18 cellular contexts compared by ENCODE assay signal in the genomic region with DNA sequence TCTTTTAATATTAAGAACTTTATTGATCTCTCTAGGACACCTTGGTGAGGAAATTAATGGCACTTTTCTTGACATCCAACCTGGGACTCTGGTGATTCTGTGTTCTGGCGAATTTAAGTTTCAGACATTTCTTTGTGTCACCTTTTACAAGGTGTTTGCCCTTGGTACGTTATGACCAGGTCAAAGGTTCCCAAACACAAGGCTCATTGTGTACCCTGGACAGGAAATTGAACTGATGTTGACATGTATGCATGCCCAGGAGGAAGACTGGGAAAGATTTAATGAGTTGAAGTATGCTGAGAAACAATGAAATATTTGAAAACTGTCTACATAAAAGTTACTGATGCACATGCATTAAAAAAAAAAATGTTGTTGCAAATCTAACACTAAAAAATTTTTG. TPM values are rescaled to one million over a fixed set of nuclear protein-coding genes. Genes with fewer than 3 reads are reported as not detected.
A peak's percentile ranks its signal among the peaks of the same experiment; 100 is the strongest.
DNase-seq lines count a peak whose midpoint lies in the region; ATAC-seq, FAIRE-seq and TF ChIP-seq lines count a peak whose summit lies in the region.
"Had no signal": no experiment of that assay in that cellular context is flagged by ENCODE, and none has a peak within 500 bp of the region (broad histone marks: within the 10 kb centered on the region; RNA-seq: fewer than 3 reads in every experiment).

No MANE protein-coding gene starts in this region.

- no peaks in the 10 kb centered on the region for H3K36me3 Mint-ChIP-seq in osteocyte (ENCODE audit: unreplicated experiment)

- H4K20me1 ChIP-seq in OCI-LY3 (ENCODE audit: insufficient read depth, low read length), result no peaks in the 10 kb centered on the region
- H4K20me1 ChIP-seq in keratinocyte (ENCODE audit: control insufficient read depth, extremely low read depth, insufficient read depth, low read length), result no peaks in the 10 kb centered on the region

- H2AFZ ChIP-seq in OCI-LY3 (ENCODE audit: low read depth, low read length) (no peak overlapping the region), keratinocyte (ENCODE audit: control insufficient read depth, low read length) (no peak overlapping the region)
- H2AFZ ChIP-seq: GM23338 had no signal

- H3K27me3 ChIP-seq in OCI-LY3 (ENCODE audit: low read depth, low read length) (no peaks in the 10 kb centered on the region), keratinocyte (ENCODE audit: control insufficient read depth, extremely low read depth, insufficient read depth, low read length) (no peaks in the 10 kb centered on the region), liver (ENCODE audit: control insufficient read depth in 4 of 4, insufficient read depth in 4 of 4, low read length in 3 of 4) (no peaks in the 10 kb centered on the region)

- DNase-seq in keratinocyte (ENCODE audit: low read depth, low spot score) (no peak), NCI-H2029 (lab: John Stamatoyannopoulos, UW) (no peak), osteocyte (ENCODE audit: extremely low spot score, unreplicated experiment) (no peak)
- DNase-seq: AML-193; Calu3; CD4-positive, alpha-beta T cell; DMS79 treated with DMSO at 0.1 percent for 48 hours; GF-D8; HFFc6 had no signal

- no peaks in the 10 kb centered on the region for H3K9me3 ChIP-seq in OCI-LY3 (ENCODE audit: insufficient read depth, low read length)
- no peaks in the 10 kb centered on the region for H3K9me3 ChIP-seq in keratinocyte (ENCODE audit: control insufficient read depth, low read depth, low read length)
- H3K9me3 ChIP-seq in liver (ENCODE audit: control insufficient read depth in 4 of 4, low read length in 3 of 4), result no peaks in the 10 kb centered on the region

- H3K4me3 Mint-ChIP-seq in osteocyte (ENCODE audit: unreplicated experiment), result no peak overlapping the region
- H3K4me3 Mint-ChIP-seq: CD4-positive, alpha-beta T cell; GM23338; HFFc6 had no signal

- no peak overlapping the region for H3K4me2 ChIP-seq in OCI-LY3 (ENCODE audit: low read length)
- no peak overlapping the region for H3K4me2 ChIP-seq in keratinocyte (ENCODE audit: control insufficient read depth, extremely low read depth, insufficient read depth, low read depth, low read length)
- H3K4me2 ChIP-seq: GM23338 had no signal

- no peak overlapping the region for H3K4me3 ChIP-seq in OCI-LY3 (ENCODE audit: low read length)
- H3K4me3 ChIP-seq in keratinocyte (ENCODE audit: control insufficient read depth in 2 of 3, extremely low read depth in 1 of 3, insufficient read depth in 2 of 3, low read depth in 1 of 3, low read length in 3 of 3), result no peak overlapping the region
- no peak overlapping the region for H3K4me3 ChIP-seq in liver (ENCODE audit: low read depth in 1 of 3, low read length in 3 of 3)
- H3K4me3 ChIP-seq: GM23338 had no signal

- H3K4me1 ChIP-seq in OCI-LY3 (ENCODE audit: low read length) (peaks cover 96% of the 10 kb centered on the region), keratinocyte (ENCODE audit: control insufficient read depth, extremely low read depth, insufficient read depth, low read length) (no peaks in the 10 kb centered on the region), liver (ENCODE audit: control insufficient read depth in 4 of 4, insufficient read depth in 4 of 4, low read length in 3 of 4) (peaks cover 0 to 31% (median 5%) of the 10 kb centered on the region in 4 donors)

- H3K9me1 ChIP-seq in keratinocyte (ENCODE audit: control insufficient read depth, extremely low read depth, insufficient read depth, low read length), result no peaks in the 10 kb centered on the region

- dilution Hi-C loops in keratinocyte (cut with MboI; ENCODE audit: extremely low pct_ligation_motif_present, low sequenced_read_pairs), result no loop called here

- H3K9me3 Mint-ChIP-seq in osteocyte (ENCODE audit: unreplicated experiment), result no peaks in the 10 kb centered on the region
- H3K9me3 Mint-ChIP-seq: CD4-positive, alpha-beta T cell; GM23338; HFFc6 had no signal

- WGBS in liver, result 9% methylated on average over 2 of the region's 2 CpGs

- H3K9ac ChIP-seq in OCI-LY3 (ENCODE audit: low read length) (no peak overlapping the region), keratinocyte (ENCODE audit: control insufficient read depth, extremely low read depth, insufficient read depth, low read length) (no peak overlapping the region), liver (ENCODE audit: low read depth in 1 of 2, low read length in 2 of 2) (no peak overlapping the region)

- TF ChIP-seq RAD21 in liver (IDR thresholded peaks at IDR 0.05), result no peak

- no peak for ATAC-seq in HG02884 (IDR thresholded peaks at IDR 0.05; ENCODE audit: unreplicated experiment)
- ATAC-seq: GM23338 had no signal

- peak; percentile 34 for FAIRE-seq in keratinocyte (lab: Jason Lieb, UNC)
- FAIRE-seq: A204.1, H54, HTR-8/SVneo had no signal

- H3K27me3 Mint-ChIP-seq in osteocyte (ENCODE audit: unreplicated experiment), result peaks cover 25% of the 10 kb centered on the region
- H3K27me3 Mint-ChIP-seq: CD4-positive, alpha-beta T cell had no signal

- no peak overlapping the region for H3K27ac Mint-ChIP-seq in osteocyte (ENCODE audit: unreplicated experiment)
- H3K27ac Mint-ChIP-seq: CD4-positive, alpha-beta T cell; GM23338; HFFc6 had no signal

- H3K36me3 ChIP-seq in OCI-LY3 (replicated peaks; ENCODE audit: low read depth, low read length) (peaks cover 16% of the 10 kb centered on the region), keratinocyte (ENCODE audit: control insufficient read depth in 2 of 2, extremely low read depth in 1 of 2, insufficient read depth in 2 of 2, low read length in 2 of 2) (peaks cover 3 to 7% of the 10 kb centered on the region in 2 experiments), liver (ENCODE audit: control insufficient read depth in 4 of 4, insufficient read depth in 3 of 4, low read depth in 1 of 4, low read length in 3 of 4) (peaks cover 0 to 5% (median 2%) of the 10 kb centered on the region in 4 donors)

- H3K27ac ChIP-seq in OCI-LY3 (ENCODE audit: low read length) (peak overlapping the region; percentile 26; the same call in 1 of the 2 replicates), keratinocyte (ENCODE audit: control insufficient read depth, insufficient read depth, low read length) (no peak overlapping the region), liver (ENCODE audit: low read depth in 1 of 2, low read length in 2 of 2) (peak overlapping the region in 1 of 2 donors; percentile 43)
- H3K27ac ChIP-seq: C4-2B had no signal

- H3K4me1 Mint-ChIP-seq in osteocyte (ENCODE audit: unreplicated experiment), result no peaks in the 10 kb centered on the region

- no peak for TF ChIP-seq CTCF in OCI-LY3 (IDR thresholded peaks at IDR 0.05; ENCODE audit: low read depth, low read length)
- no peak for TF ChIP-seq CTCF in keratinocyte (optimal IDR thresholded peaks at IDR 0.05 in 1 of 3, IDR thresholded peaks at IDR 0.05 in 1 of 3, conservative IDR thresholded peaks at IDR 0.05 in 1 of 3; ENCODE audit: extremely low read depth in 1 of 3, insufficient read depth in 2 of 3, low read length in 3 of 3)
- TF ChIP-seq CTCF in liver (IDR thresholded peaks at IDR 0.05; ENCODE audit: low read depth, low read length, missing input control), result no peak
- TF ChIP-seq CTCF in osteocyte (IDR thresholded peaks at IDR 0.05), result no peak

- H3K79me2 ChIP-seq in OCI-LY3 (ENCODE audit: low read length), result no peaks in the 10 kb centered on the region
- H3K79me2 ChIP-seq in keratinocyte (ENCODE audit: control insufficient read depth, insufficient read depth, low read length), result no peaks in the 10 kb centered on the region

TF ChIP-seq in liver, 16 proteins besides CTCF, POLR2A, EP300 and RAD21 (continues in another document):
- TF ChIP-seq NR2F2 (IDR thresholded peaks at IDR 0.05), result peak; percentile 29
- TF ChIP-seq SP1 (IDR thresholded peaks at IDR 0.05), result peak; percentile 51
- no peak for TF ChIP-seq EGR1 (IDR thresholded peaks at IDR 0.05; ENCODE audit: low read depth in 2 of 2)
- TF ChIP-seq, protein P1, sequence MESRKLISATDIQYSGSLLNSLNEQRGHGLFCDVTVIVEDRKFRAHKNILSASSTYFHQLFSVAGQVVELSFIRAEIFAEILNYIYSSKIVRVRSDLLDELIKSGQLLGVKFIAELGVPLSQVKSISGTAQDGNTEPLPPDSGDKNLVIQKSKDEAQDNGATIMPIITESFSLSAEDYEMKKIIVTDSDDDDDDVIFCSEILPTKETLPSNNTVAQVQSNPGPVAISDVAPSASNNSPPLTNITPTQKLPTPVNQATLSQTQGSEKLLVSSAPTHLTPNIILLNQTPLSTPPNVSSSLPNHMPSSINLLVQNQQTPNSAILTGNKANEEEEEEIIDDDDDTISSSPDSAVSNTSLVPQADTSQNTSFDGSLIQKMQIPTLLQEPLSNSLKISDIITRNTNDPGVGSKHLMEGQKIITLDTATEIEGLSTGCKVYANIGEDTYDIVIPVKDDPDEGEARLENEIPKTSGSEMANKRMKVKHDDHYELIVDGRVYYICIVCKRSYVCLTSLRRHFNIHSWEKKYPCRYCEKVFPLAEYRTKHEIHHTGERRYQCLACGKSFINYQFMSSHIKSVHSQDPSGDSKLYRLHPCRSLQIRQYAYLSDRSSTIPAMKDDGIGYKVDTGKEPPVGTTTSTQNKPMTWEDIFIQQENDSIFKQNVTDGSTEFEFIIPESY (IDR thresholded peaks at IDR 0.05), result no peak

RNA-seq across cellular contexts. Expression of gene NIPAL1, which starts 22.1 kb away (rescaled TPM):
- polyA plus RNA-seq in keratinocyte (14.0 to 21.4 TPM (median 18.9 TPM) in 3 replicates), liver (1 to 10 TPM; 2.5 to 4.3 TPM)
- 3.8 TPM for polyA plus RNA-seq in keratinocyte (2011; ENCODE audit: low read depth)
- polyA plus RNA-seq in keratinocyte (2011; cell fraction: cytosol; rRNA removed), result 5.6 and 9.9 TPM in 2 replicates
- polyA plus RNA-seq in keratinocyte (2011; cell fraction: nucleus; rRNA removed), result 15.2 and 17.3 TPM in 2 replicates
- polyA plus RNA-seq in keratinocyte (2012; ENCODE audit: low replicate concordance), result 11.0 and 15.2 TPM in 2 replicates
- polyA minus RNA-seq in keratinocyte, result 5.7 to 25.1 TPM (median 8.9 TPM) in 3 replicates
- 8.1 TPM for polyA minus RNA-seq in keratinocyte (2011; cell fraction: cytosol; rRNA and poly(A)+ RNA removed)
- polyA minus RNA-seq in keratinocyte (2011; cell fraction: nucleus; rRNA and poly(A)+ RNA removed), result 11.8 and 17.8 TPM in 2 replicates
- total RNA-seq in liver (10 to 100 TPM in 1 of 2 donors, 1 to 10 TPM in 1; 7.9 to 10.7 TPM), osteocyte (0.13 and 0.42 TPM in 2 replicates)

RNA-seq across cellular contexts. Expression of gene CNGA1, which starts 22.2 kb away (rescaled TPM):
- 0.58 to 0.89 TPM (median 0.85 TPM) in 3 replicates for polyA plus RNA-seq in keratinocyte
- 7.5 TPM for polyA plus RNA-seq in keratinocyte (2011; ENCODE audit: low read depth)
- 0.23 and 0.30 TPM in 2 replicates for polyA plus RNA-seq in keratinocyte (2011; cell fraction: cytosol; rRNA removed)
- polyA plus RNA-seq in keratinocyte (2011; cell fraction: nucleus; rRNA removed), result 0.75 and 1.3 TPM in 2 replicates
- polyA plus RNA-seq in keratinocyte (2012; ENCODE audit: low replicate concordance), result 1.00 and 4.8 TPM in 2 replicates
- 1.5 TPM in 1 of 3 replicates, not detected in the others for polyA minus RNA-seq in keratinocyte
- not detected for polyA minus RNA-seq in keratinocyte (2011; cell fraction: cytosol; rRNA and poly(A)+ RNA removed)
- 0.42 and 1.5 TPM in 2 replicates for polyA minus RNA-seq in keratinocyte (2011; cell fraction: nucleus; rRNA and poly(A)+ RNA removed)
- total RNA-seq in liver, result 10 to 100 TPM in 1 of 2 donors, 1 to 10 TPM in 1; 6.1 to 28.0 TPM
- polyA plus RNA-seq in liver, result 10 to 100 TPM in 1 of 2 donors, 1 to 10 TPM in 1; 3.9 to 41.3 TPM
- not detected in 2 replicates for total RNA-seq in osteocyte
- total RNA-seq: CD4-positive, alpha-beta T cell; HFFc6 had no signal
- polyA plus RNA-seq: BJ had no signal
